ENCODE assay signal across 10 cellular contexts in genomic region chr1:19563336-19564097, GRCh38.
DNase-seq lines count a peak whose midpoint lies in the region; TF ChIP-seq lines count a peak whose summit lies in the region.
"Had no signal": no experiment of that assay in that cellular context is flagged by ENCODE, and none has a peak within 500 bp of the region (broad histone marks: within the 10 kb centered on the region; RNA-seq: fewer than 3 reads in every experiment).

No MANE protein-coding gene starts in this region.

- no peak overlapping the region for H3K4me3 ChIP-seq in lower leg skin (ENCODE audit: low read depth, poor library complexity, severe bottlenecking)
- peak overlapping the region; percentile 23 to 72 for H3K4me3 ChIP-seq in stomach smooth muscle (ENCODE audit: low read length in 2 of 2)

- no peaks in the 10 kb centered on the region for H3K36me3 ChIP-seq in stomach smooth muscle (ENCODE audit: control insufficient read depth in 2 of 2, insufficient read depth in 2 of 2, low read length in 2 of 2)

- TF ChIP-seq POLR2A in lower leg skin (IDR thresholded peaks at IDR 0.05) = no peak

- H3K27ac ChIP-seq in cingulate gyrus (ENCODE audit: low read depth, low read length) = peak overlapping the region; percentile 83
- H3K27ac ChIP-seq in stomach smooth muscle (ENCODE audit: low read length) = peak overlapping the region; percentile 80

- no peaks in the 10 kb centered on the region for H3K9me3 ChIP-seq in stomach smooth muscle (ENCODE audit: control insufficient read depth in 2 of 2, low read length in 2 of 2)

- peaks cover 14% of the 10 kb centered on the region for H3K4me1 ChIP-seq in stomach smooth muscle (ENCODE audit: control insufficient read depth, insufficient read depth, low read length)

- peak; percentile 55 for DNase-seq in GOT3 (lab: John Stamatoyannopoulos, UW)
- peak; percentile 50 to 90 for DNase-seq in lower leg skin (ENCODE audit: low spot score in 2 of 2)
- DNase-seq in SKM-1 (lab: John Stamatoyannopoulos, UW; ENCODE audit: unreplicated experiment) = no peak
- DNase-seq in HT-29 (ENCODE audit: low spot score) = no peak
- DNase-seq in HPDE6-E6E7 (ENCODE audit: extremely low spot score) = no peak
- DNase-seq in NCI-H1417 treated with DMSO at 0.1 percent for 48 hours (lab: John Stamatoyannopoulos, UW) = no peak
- DNase-seq: natural killer cell, NCI-H748 treated with DMSO at 0.1 percent for 48 hours had no signal

- intact Hi-C loops in lower leg skin (cut with DNase I; ENCODE audit: low total_unique reads) = no loop called here

- 15 to 28% methylated on average over 15 of the region's 15 CpGs for WGBS in lower leg skin, 2 donors

- H3K27me3 ChIP-seq in stomach smooth muscle (ENCODE audit: control insufficient read depth in 1 of 2, insufficient read depth in 2 of 2, low read length in 2 of 2) = no peaks in the 10 kb centered on the region

- H3K9ac ChIP-seq in stomach smooth muscle (ENCODE audit: low read length in 2 of 2) = peak overlapping the region; percentile 26 to 60

- no peak for TF ChIP-seq CTCF in lower leg skin (IDR thresholded peaks at IDR 0.05)

Comparison
In these comparisons a context has a peak if more than half of its experiments do, and no peak if none do; other contexts are left out.
1. DNase-seq: peak in GOT3 (single experiment) and lower leg skin (2 of 2); none in SKM-1 (single experiment), HT-29 (single experiment), HPDE6-E6E7 (single experiment) and NCI-H1417 treated with DMSO at 0.1 percent for 48 hours (single experiment).